8 cellular contexts compared by ENCODE assay signal in the genomic region with DNA sequence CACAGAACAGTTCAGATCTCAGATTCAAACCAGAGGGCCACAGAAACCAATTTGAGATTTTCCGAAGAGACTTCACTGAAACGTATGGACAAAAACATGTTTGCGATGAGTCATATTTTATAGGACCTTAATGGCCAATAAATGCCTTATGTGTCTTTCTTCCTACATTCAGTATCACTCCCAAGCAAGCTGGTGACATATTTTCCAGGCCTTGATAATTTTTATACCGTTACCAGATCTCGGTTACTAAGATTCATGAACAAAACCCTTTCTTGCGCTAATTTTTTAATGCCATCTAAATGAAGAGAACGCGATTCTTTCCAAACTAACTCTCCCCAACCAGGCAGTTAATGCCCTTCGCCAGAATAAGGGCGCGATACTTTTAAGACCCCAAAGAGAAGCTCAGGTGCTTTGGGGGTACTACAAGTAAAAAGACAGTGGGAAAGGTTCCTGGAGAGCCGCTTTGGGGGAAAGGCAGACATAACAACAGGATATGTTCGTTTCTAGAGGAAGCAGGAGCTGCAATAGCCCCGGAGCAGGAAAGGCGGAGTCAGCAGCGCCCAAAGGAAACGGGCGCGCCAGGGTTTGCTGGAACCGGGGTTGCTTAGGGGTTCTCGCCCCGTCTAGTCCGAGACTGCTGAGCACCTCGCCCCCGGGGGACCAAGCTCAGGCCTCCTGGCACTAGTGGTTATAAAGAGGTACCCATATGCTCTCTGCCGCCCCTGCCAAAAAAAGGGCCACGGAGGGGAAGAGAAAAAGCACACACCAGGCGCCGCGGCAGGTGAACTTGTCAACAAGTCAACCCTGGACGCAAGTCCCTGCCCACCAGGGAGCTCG. TPM values are rescaled to one million over a fixed set of nuclear protein-coding genes. Genes with fewer than 3 reads are reported as not detected.
DNase-seq lines count a peak whose midpoint lies in the region; ATAC-seq and TF ChIP-seq lines count a peak whose summit lies in the region.

No MANE protein-coding gene starts in this region.

- peaks cover 0 to 2% (median 0%) of the 10 kb centered on the region in 8 donors for H3K9me3 Mint-ChIP-seq in CD4-positive, alpha-beta memory T cell
- no peaks in the 10 kb centered on the region for H3K9me3 Mint-ChIP-seq in T-helper 2 cell treated with Interferon-gamma antibody and Interleukin-4, amounts not matched to agents 5 μg/mL and 100 μg/mL, for 36 hours

- H3K4me3 Mint-ChIP-seq in CD4-positive, alpha-beta memory T cell, result peak overlapping the region; percentile 73 to 85 (median 78)
- peak overlapping the region; percentile 71 for H3K4me3 Mint-ChIP-seq in T-helper 2 cell treated with Interferon-gamma antibody and Interleukin-4, amounts not matched to agents 5 μg/mL and 100 μg/mL, for 36 hours

- no peak for TF ChIP-seq POLR2A in suprapubic skin (IDR thresholded peaks at IDR 0.05)

- peaks cover 15% of the 10 kb centered on the region for H3K27me3 ChIP-seq in CD4-positive, alpha-beta memory T cell (ENCODE audit: insufficient read depth, low read length)
- H3K27me3 ChIP-seq in endocrine pancreas (ENCODE audit: control insufficient read depth, insufficient read depth, low read length) (no peaks in the 10 kb centered on the region), suprapubic skin (peaks cover 19% of the 10 kb centered on the region)

- H3K27ac Mint-ChIP-seq in CD4-positive, alpha-beta memory T cell, result no peak overlapping the region
- H3K27ac Mint-ChIP-seq in T-helper 2 cell treated with Interferon-gamma antibody and Interleukin-4, amounts not matched to agents 5 μg/mL and 100 μg/mL, for 36 hours, result no peak overlapping the region

- no peak for TF ChIP-seq CTCF in LNCaP clone FGC (IDR thresholded peaks at IDR 0.05; ENCODE audit: control insufficient read depth, extremely low read depth, insufficient read depth)
- no peak for TF ChIP-seq CTCF in suprapubic skin (IDR thresholded peaks at IDR 0.05)

- H3K9ac ChIP-seq in endocrine pancreas (ENCODE audit: control insufficient read depth, insufficient read depth, low read length), result peak overlapping the region; percentile 87

- CTCF ChIA-PET in CD4-positive, alpha-beta memory T cell (lab: Charles Lee; ENCODE audit: partially characterized antibody), result interaction anchor here (0.8 kb wide), 1 partner anchor 580 kb away, joined by 3 read pairs; no protein-coding TSS in a partner anchor

- peak in 3 of 5 donors; percentile 0 to 3 (median 2) for DNase-seq in CD4-positive, alpha-beta memory T cell
- DNase-seq in LNCaP clone FGC (ENCODE audit: low read depth) (peak; percentile 67), lung microvascular endothelial cell (ENCODE audit: low read depth in 2 of 2) (peak; percentile 63 to 72), suprapubic skin (ENCODE audit: low spot score in 2 of 2) (peak; percentile 70 to 82)
- DNase-seq in T-helper 2 cell treated with Interferon-gamma antibody and Interleukin-4, amounts not matched to agents 5 μg/mL and 100 μg/mL, for 36 hours (ENCODE audit: low spot score), result no peak

- peaks cover 4% of the 10 kb centered on the region for H3K4me1 ChIP-seq in CD4-positive, alpha-beta memory T cell (ENCODE audit: insufficient read depth, low read length)
- peaks cover 5% of the 10 kb centered on the region for H3K4me1 ChIP-seq in endocrine pancreas (ENCODE audit: control insufficient read depth, insufficient read depth, low read length)
- H3K4me1 ChIP-seq in suprapubic skin, result peaks cover 18% of the 10 kb centered on the region

- POLR2A ChIA-PET in CD4-positive, alpha-beta memory T cell (lab: Charles Lee; ENCODE audit: partially characterized antibody), result no interaction called here

- H3K27ac ChIP-seq in CD4-positive, alpha-beta memory T cell (ENCODE audit: low read depth, low read length), result no peak overlapping the region
- H3K27ac ChIP-seq in suprapubic skin, result peak overlapping the region; percentile 88

- peak; percentile 17 for ATAC-seq in GM19438 (IDR thresholded peaks at IDR 0.05; ENCODE audit: low read depth, unreplicated experiment)
- no peak for ATAC-seq in HG02970 (IDR thresholded peaks at IDR 0.05; ENCODE audit: low FRiP score, unreplicated experiment)

- intact Hi-C loops in CD4-positive, alpha-beta memory T cell (cut with micrococcal nuclease), result no loop called here

- H3K4me1 Mint-ChIP-seq in CD4-positive, alpha-beta memory T cell, result peaks cover 5 to 15% (median 7%) of the 10 kb centered on the region in 4 donors
- H3K4me1 Mint-ChIP-seq in T-helper 2 cell treated with Interferon-gamma antibody and Interleukin-4, amounts not matched to agents 5 μg/mL and 100 μg/mL, for 36 hours (ENCODE audit: low read depth), result peaks cover 6% of the 10 kb centered on the region

- peaks cover 41 to 43% of the 10 kb centered on the region in 2 donors for H3K27me3 Mint-ChIP-seq in CD4-positive, alpha-beta memory T cell
- peaks cover 60% of the 10 kb centered on the region for H3K27me3 Mint-ChIP-seq in T-helper 2 cell treated with Interferon-gamma antibody and Interleukin-4, amounts not matched to agents 5 μg/mL and 100 μg/mL, for 36 hours (ENCODE audit: low read depth)

- H3K4me3 ChIP-seq in CD4-positive, alpha-beta memory T cell (ENCODE audit: low read length in 2 of 2), result no peak overlapping the region
- H3K4me3 ChIP-seq in LNCaP clone FGC (ENCODE audit: low read depth, low read length) (peak overlapping the region; percentile 70), endocrine pancreas (ENCODE audit: control insufficient read depth, insufficient read depth, low read length) (peak overlapping the region; percentile 91), suprapubic skin (peak overlapping the region; percentile 88)

- H3K36me3 ChIP-seq in CD4-positive, alpha-beta memory T cell (ENCODE audit: insufficient read depth, low read length), result no peaks in the 10 kb centered on the region
- H3K36me3 ChIP-seq in endocrine pancreas (ENCODE audit: control insufficient read depth, insufficient read depth, low read length) (peaks cover 2% of the 10 kb centered on the region), suprapubic skin (no peaks in the 10 kb centered on the region)

- WGBS in suprapubic skin, result 9% methylated on average over 25 of the region's 32 CpGs

- no peak for TF ChIP-seq EP300 in suprapubic skin (IDR thresholded peaks at IDR 0.05)

- no peaks in the 10 kb centered on the region for H3K36me3 Mint-ChIP-seq in CD4-positive, alpha-beta memory T cell
- no peaks in the 10 kb centered on the region for H3K36me3 Mint-ChIP-seq in T-helper 2 cell treated with Interferon-gamma antibody and Interleukin-4, amounts not matched to agents 5 μg/mL and 100 μg/mL, for 36 hours (ENCODE audit: low read depth)

- H3K9me3 ChIP-seq in CD4-positive, alpha-beta memory T cell (ENCODE audit: control insufficient read depth in 1 of 2, low read length in 2 of 2), result no peaks in the 10 kb centered on the region
- H3K9me3 ChIP-seq in endocrine pancreas (ENCODE audit: control insufficient read depth, low read length) (no peaks in the 10 kb centered on the region), suprapubic skin (no peaks in the 10 kb centered on the region)

RNA-seq across cellular contexts. Expression of a gene that starts 0.9 kb away (rescaled TPM):
- total RNA-seq in CD4-positive, alpha-beta memory T cell, result 1 to 10 TPM; 1.2 TPM
- 1 to 10 TPM; 3.6 to 7.4 TPM for polyA plus RNA-seq in CD4-positive, alpha-beta memory T cell
- total RNA-seq in lung microvascular endothelial cell (21.4 and 28.4 TPM in 2 replicates), suprapubic skin (100 to 1,000 TPM in 1 of 4 donors, 10 to 100 TPM in 3; 22.3 to 140 (median 38.8) TPM)

Comparison
In these comparisons a context has a peak if more than half of its experiments do, and no peak if none do; other contexts are left out.
1. H3K4me3 ChIP-seq: peak in LNCaP clone FGC (single experiment), endocrine pancreas (single experiment) and suprapubic skin (single experiment); none in CD4-positive, alpha-beta memory T cell (0 of 2).
2. RNA of a gene that starts 0.9 kb away (total RNA-seq): 22.3 to 140 TPM in suprapubic skin and 21.4 to 28.4 TPM in lung microvascular endothelial cell; 1.2 TPM in CD4-positive, alpha-beta memory T cell; every median in the first group is over 10 times any median in the second.